ENCODE assay signal across 9 cellular contexts in the genomic region with DNA sequence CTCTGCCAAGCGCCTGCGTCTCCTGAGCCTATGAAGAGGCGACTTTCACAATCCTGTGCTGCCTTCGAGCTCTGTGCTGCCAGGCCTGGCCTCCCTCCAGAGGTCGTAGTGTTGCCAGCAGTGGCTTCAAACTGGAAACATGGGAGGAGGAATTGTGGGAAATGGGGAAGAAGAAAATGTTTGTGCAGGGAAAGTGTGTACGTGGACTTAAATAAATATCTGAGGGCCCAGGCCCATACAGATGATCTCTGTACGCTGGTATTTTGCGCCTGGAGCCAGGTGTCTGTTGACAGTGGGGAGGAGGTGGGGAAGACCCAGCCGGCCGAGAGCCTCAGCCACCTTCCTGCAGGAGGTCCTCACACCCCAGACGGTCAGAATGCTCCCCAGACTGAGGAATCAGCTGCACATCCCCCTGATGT. TPM values are rescaled to one million over a fixed set of nuclear protein-coding genes. Genes with fewer than 3 reads are reported as not detected.
A peak's percentile ranks its signal among the peaks of the same experiment; 100 is the strongest.
DNase-seq lines count a peak whose midpoint lies in the region; ATAC-seq, FAIRE-seq and TF ChIP-seq lines count a peak whose summit lies in the region.
"Had no signal": no experiment of that assay in that cellular context is flagged by ENCODE, and none has a peak within 500 bp of the region (broad histone marks: within the 10 kb centered on the region; RNA-seq: fewer than 3 reads in every experiment).

No MANE protein-coding gene starts in this region.

- no peaks in the 10 kb centered on the region for H3K9me2 ChIP-seq in SK-N-SH

- H3K4me1 Mint-ChIP-seq in stimulated activated effector memory CD8-positive, alpha-beta T cell treated with anti-CD3 and anti-CD28 coated beads, Interleukin-12 subunit alpha, Interleukin-12 subunit beta, amount 100 ng/mL, for 72 hours = peaks cover 75% of the 10 kb centered on the region

- FAIRE-seq in GM12878 (lab: Jason Lieb, UNC) (no peak), HTR-8/SVneo (lab: Jason Lieb, UNC) (no peak)

- H3F3A ChIP-seq in SK-N-SH (replicated peaks; ENCODE audit: insufficient read depth) = peaks cover 31% of the 10 kb centered on the region

- ATAC-seq in SK-N-SH treated with all-trans-retinoic acid at 6 μM for 48 hours (no peak), GM12878 (no peak), left colon (no peak), GM18861 (IDR thresholded peaks at IDR 0.05; ENCODE audit: unreplicated experiment) (no peak)
- no peak for ATAC-seq in stimulated activated effector memory CD8-positive, alpha-beta T cell treated with anti-CD3 and anti-CD28 coated beads, Interleukin-12 subunit alpha, Interleukin-12 subunit beta, amount 100 ng/mL, for 72 hours

- 74% methylated on average over 11 of the region's 11 CpGs for WGBS in SK-N-SH (ENCODE audit: low lambda C conversion rate)
- WGBS in GM12878 (ENCODE audit: insufficient coverage, insufficient replicate concordance, low lambda C conversion rate, missing lambda C conversion rate) = 80% methylated on average over 11 of the region's 11 CpGs

- no peak for TF ChIP-seq CTCF in SK-N-SH (IDR thresholded peaks at IDR 0.05)
- TF ChIP-seq CTCF in GM12878 (IDR thresholded peaks at IDR 0.05 in 2 of 3, conservative IDR thresholded peaks at IDR 0.05 in 1 of 3; ENCODE audit: control insufficient read depth in 2 of 3, extremely low read depth in 1 of 3, insufficient read depth in 1 of 3, low read depth in 3 of 3, low read length in 3 of 3) = no peak

- no peaks in the 10 kb centered on the region for H3K9me3 Mint-ChIP-seq in stimulated activated effector memory CD8-positive, alpha-beta T cell treated with anti-CD3 and anti-CD28 coated beads, Interleukin-12 subunit alpha, Interleukin-12 subunit beta, amount 100 ng/mL, for 72 hours

- H3K36me3 ChIP-seq in SK-N-SH (replicated peaks in 1 of 2; ENCODE audit: control insufficient read depth in 1 of 2, insufficient read depth in 2 of 2, low read length in 1 of 2) (peaks cover 32 to 51% of the 10 kb centered on the region in 2 experiments), GM12878 (ENCODE audit: control insufficient read depth in 2 of 2, insufficient read depth in 2 of 2, low read length in 1 of 2) (peaks cover 22 to 55% of the 10 kb centered on the region in 2 experiments)
- H3K36me3 ChIP-seq: BLaER1 had no signal

- no peak for TF ChIP-seq POLR2A in GM12878 (IDR thresholded peaks at IDR 0.05; ENCODE audit: low read depth, low read length)

- peaks cover 42 to 46% of the 10 kb centered on the region in 2 experiments for H3K4me1 ChIP-seq in SK-N-SH (ENCODE audit: control insufficient read depth in 1 of 2, insufficient read depth in 2 of 2, low read depth in 1 of 2, low read length in 1 of 2)
- H3K4me1 ChIP-seq in GM12878 (ENCODE audit: control insufficient read depth, insufficient read depth, low read length) = peaks cover 57% of the 10 kb centered on the region
- H3K4me1 ChIP-seq: BLaER1 had no signal

- H3K27me3 ChIP-seq in SK-N-SH (ENCODE audit: insufficient read depth) (no peaks in the 10 kb centered on the region), GM12878 (replicated peaks in 1 of 2; ENCODE audit: control insufficient read depth in 2 of 2, insufficient read depth in 2 of 2, low read length in 1 of 2) (no peaks in the 10 kb centered on the region)
- H3K27me3 ChIP-seq: BLaER1 had no signal

- H3K4me2 ChIP-seq in SK-N-SH (no peak overlapping the region), GM12878 (ENCODE audit: control insufficient read depth, insufficient read depth) (peak overlapping the region; percentile 94)

- TF ChIP-seq EP300 in SK-N-SH (IDR thresholded peaks at IDR 0.05; ENCODE audit: borderline replicate concordance in 1 of 2, low read depth in 1 of 2, low read length in 1 of 2) = no peak
- no peak for TF ChIP-seq EP300 in GM12878 (IDR thresholded peaks at IDR 0.05; ENCODE audit: borderline replicate concordance in 1 of 2, control insufficient read depth in 1 of 2, low read depth in 2 of 2, low read length in 2 of 2)

- POLR2A ChIA-PET in SK-N-SH (lab: Yijun Ruan, JAX) (no interaction called here), GM12878 (lab: Charles Lee) (interaction anchor here (1.1 to 14.2 kb wide), 9 partner anchors 10 to 85 kb away, joined by 3 to 453 read pairs (median 4); no protein-coding TSS in a partner anchor)

- H4K20me1 ChIP-seq in SK-N-SH (ENCODE audit: insufficient read depth) (no peaks in the 10 kb centered on the region), GM12878 (ENCODE audit: control insufficient read depth, insufficient read depth) (no peaks in the 10 kb centered on the region; the same call in 1 of the 2 replicates)
- H4K20me1 ChIP-seq: BLaER1 had no signal

- in situ Hi-C loops in GM12878 (cut with MboI) = no loop called here

- H3K9ac ChIP-seq in SK-N-SH = no peak overlapping the region
- peak overlapping the region; percentile 60 for H3K9ac ChIP-seq in GM12878 (ENCODE audit: control insufficient read depth, insufficient read depth, low read length)
- H3K9ac ChIP-seq: BLaER1 had no signal

- H3K4me3 Mint-ChIP-seq in stimulated activated effector memory CD8-positive, alpha-beta T cell treated with anti-CD3 and anti-CD28 coated beads, Interleukin-12 subunit alpha, Interleukin-12 subunit beta, amount 100 ng/mL, for 72 hours = peak overlapping the region; percentile 70

- H3K36me3 Mint-ChIP-seq in stimulated activated effector memory CD8-positive, alpha-beta T cell treated with anti-CD3 and anti-CD28 coated beads, Interleukin-12 subunit alpha, Interleukin-12 subunit beta, amount 100 ng/mL, for 72 hours = peaks cover 71% of the 10 kb centered on the region

- H3K4me3 ChIP-seq in SK-N-SH (ENCODE audit: low read depth in 2 of 2, low read length in 1 of 2) (no peak overlapping the region), GM12878 (peak overlapping the region; percentile 57; the same call in 1 of the 2 replicates)
- H3K4me3 ChIP-seq: BLaER1 had no signal

- RAD21 ChIA-PET in GM12878 (lab: Charles Lee; ENCODE audit: unreplicated experiment) = interaction anchor here (1.2 to 14.3 kb wide), 16 partner anchors 10 to 101 kb away, joined by 3 to 387 read pairs (median 6); no protein-coding TSS in a partner anchor

- no peaks in the 10 kb centered on the region for H3K9me3 ChIP-seq in SK-N-SH
- no peaks in the 10 kb centered on the region; the same call in 2 of the 3 replicates for H3K9me3 ChIP-seq in GM12878 (replicated peaks; ENCODE audit: control insufficient read depth, insufficient read depth, low read length)
- H3K9me3 ChIP-seq: BLaER1 had no signal

- CTCF ChIA-PET in SK-N-SH (lab: Yijun Ruan, JAX) = interaction anchor here (0.9 to 1.4 kb wide), 3 partner anchors 42 to 52 kb away, joined by 3 to 6 read pairs (median 3); no protein-coding TSS in a partner anchor
- CTCF ChIA-PET in GM12878 (lab: Yijun Ruan, JAX) = interaction anchor here (1.1 to 11.4 kb wide), 12 partner anchors 9 to 100 kb away, joined by 3 to 107 read pairs (median 10); no protein-coding TSS in a partner anchor

- no TSS peak for BruUV-seq in GM12878 (replicated peaks; lab: Mats Ljungman, UMichigan)

- H3K27ac Mint-ChIP-seq in stimulated activated effector memory CD8-positive, alpha-beta T cell treated with anti-CD3 and anti-CD28 coated beads, Interleukin-12 subunit alpha, Interleukin-12 subunit beta, amount 100 ng/mL, for 72 hours = peak overlapping the region; percentile 75

- DNase-seq in SK-N-SH = no peak
- no peak for DNase-seq in GM12878 (ENCODE audit: low read depth, low spot score)
- peak; percentile 66 to 83 for DNase-seq in left colon
- no peak for DNase-seq in stimulated activated effector memory CD8-positive, alpha-beta T cell treated with anti-CD3 and anti-CD28 coated beads, Interleukin-12 subunit alpha, Interleukin-12 subunit beta, amount 100 ng/mL, for 72 hours (ENCODE audit: low spot score in 2 of 2)
- no peak for DNase-seq in NCI-H1048 (lab: John Stamatoyannopoulos, UW)
- DNase-seq in HTR-8/SVneo (ENCODE audit: insufficient read length, low spot score) = no peak

- SMC1A ChIA-PET in GM12878 (lab: Charles Lee; ENCODE audit: uncharacterized antibody, unreplicated experiment) = interaction anchor here (0.9 to 18.5 kb wide), 13 partner anchors 10 to 101 kb away, joined by 3 to 573 read pairs (median 24); a partner anchor contains a TSS

- intact Hi-C loops in GM12878 (cut with micrococcal nuclease; ENCODE audit: unreplicated experiment) (no loop called here), left colon (cut with DNase I, micrococcal nuclease) (no loop called here)

- H2AFZ ChIP-seq in SK-N-SH (ENCODE audit: low read depth) = no peak overlapping the region
- no peak overlapping the region for H2AFZ ChIP-seq in GM12878 (ENCODE audit: control insufficient read depth, low read depth, low read length)

- TF ChIP-seq RAD21 in SK-N-SH (IDR thresholded peaks at IDR 0.05; ENCODE audit: low read length) (no peak), GM12878 (IDR thresholded peaks at IDR 0.05; ENCODE audit: insufficient read depth, low read depth, low read length) (no peak)

- H3K79me2 ChIP-seq in SK-N-SH (ENCODE audit: insufficient read depth) (peaks cover 79% of the 10 kb centered on the region), GM12878 (ENCODE audit: control insufficient read depth, insufficient read depth, low read length) (peaks cover 85% of the 10 kb centered on the region)

- H3K27ac ChIP-seq in SK-N-SH (ENCODE audit: low read depth in 2 of 2, low read length in 1 of 2) (peak overlapping the region; percentile 44 to 78), GM12878 (ENCODE audit: control insufficient read depth, insufficient read depth) (peak overlapping the region; percentile 92)
- H3K27ac ChIP-seq: BLaER1 had no signal

TF ChIP-seq in SK-N-SH treated with all-trans-retinoic acid at 6 μM for 48 hours, 23 proteins besides CTCF, POLR2A, EP300 and RAD21 (continues in another document):
- no peak for TF ChIP-seq ESRRG (CRISPR knock-in tag; IDR thresholded peaks at IDR 0.05)

RNA-seq across cellular contexts. Expression of a gene that starts 44.6 kb away (rescaled TPM):
- polyA plus RNA-seq in SK-N-SH (2012; rRNA removed) (10.1 and 11.3 TPM in 2 replicates), GM12878 (2011; rRNA removed) (63.3 and 66.4 TPM in 2 replicates), GM12878 (2014; fragmentation: Illumina TruSeq; extraction: Trizol) (91.5 and 109 TPM in 2 replicates), GM12878 (2014; fragmentation: Nextera tagmentation; extraction: Ambion mirVana) (10 to 100 TPM; 34.2 to 53.6 TPM), GM12878 (2014; rRNA removed) (45.4 and 50.3 TPM in 2 replicates), GM12878 (2016; fragmentation: Nextera tagmentation; extraction: Ambion mirVana) (10 to 100 TPM; 85.8 to 97.5 TPM)
- 11.6 and 11.7 TPM in 2 replicates for polyA plus RNA-seq in SK-N-SH (2012; cell fraction: cytosol; rRNA removed)
- 20.0 and 21.9 TPM in 2 replicates for polyA plus RNA-seq in SK-N-SH (2012; cell fraction: nucleus; rRNA removed)
- 322 and 349 TPM in 2 replicates for total RNA-seq in GM12878 (2013; cell fraction: nucleolus; rRNA removed)
- total RNA-seq in GM12878 (2014; rRNA removed) (99.6 and 121 TPM in 2 replicates), GM12878 (2014; rRNA removed; fragmentation: Illumina TruSeq; extraction: Trizol) (115 and 120 TPM in 2 replicates), GM12878 (2021) (107 TPM in 2 replicates), left colon (100 to 1,000 TPM; 120 to 143 TPM)
- 41.0 TPM for polyA plus RNA-seq in GM12878 (2011; ENCODE audit: low read depth)
- 39.5 and 46.7 TPM in 2 replicates for polyA plus RNA-seq in GM12878 (2011; cell fraction: cytosol; rRNA removed)
- polyA plus RNA-seq in GM12878 (2011; cell fraction: nucleus; rRNA removed) = 79.0 and 87.0 TPM in 2 replicates
- polyA plus RNA-seq in GM12878 (2012) = 34.3 and 59.6 TPM in 2 replicates
- 168 and 259 TPM in 2 replicates for polyA minus RNA-seq in GM12878 (2011; rRNA and poly(A)+ RNA removed)
- polyA minus RNA-seq in GM12878 (2011; cell fraction: cytosol; rRNA and poly(A)+ RNA removed) = 57.7 and 59.8 TPM in 2 replicates
- 151 and 195 TPM in 2 replicates for polyA minus RNA-seq in GM12878 (2011; cell fraction: nucleus; rRNA and poly(A)+ RNA removed)

Comparison
In these comparisons a context has a peak if more than half of its experiments do, and no peak if none do; other contexts are left out.
1. DNase-seq: peak in left colon (2 of 2); none in SK-N-SH (single experiment), GM12878 (single experiment), stimulated activated effector memory CD8-positive, alpha-beta T cell treated with anti-CD3 and anti-CD28 coated beads, Interleukin-12 subunit alpha, Interleukin-12 subunit beta, amount 100 ng/mL, for 72 hours (0 of 2), NCI-H1048 (single experiment) and HTR-8/SVneo (single experiment).